25 cellular contexts compared by ENCODE assay signal in genomic region chr22:20150381-20151275, GRCh38. TPM values are rescaled to one million over a fixed set of nuclear protein-coding genes. Genes with fewer than 3 reads are reported as not detected.
"Had no signal": no experiment of that assay in that cellular context is flagged by ENCODE, and none has a peak within 500 bp of the region (broad histone marks: within the 10 kb centered on the region; RNA-seq: fewer than 3 reads in every experiment).

Gene CCDC188 (minus strand): TSS chr22:20151055. CDS start chr22:20150986, 69 bp downstream.

- H3K4me1 Mint-ChIP-seq: activated CD8-positive, alpha-beta memory T cell treated with anti-CD3 and anti-CD28 coated beads, Interleukin-2, amount 10 ng/mL, durations not matched to agents 7 days and 5 days; endodermal cell; naive thymus-derived CD4-positive, alpha-beta T cell had no signal

- DNase-seq: activated CD4-positive, alpha-beta T cell treated with anti-CD3 and anti-CD28 coated beads for 1 hour; activated CD4-positive, alpha-beta T cell treated with anti-CD3 and anti-CD28 coated beads, Interleukin-2, amount 50 U/mL, for 1 hour; activated CD8-positive, alpha-beta memory T cell treated with anti-CD3 and anti-CD28 coated beads, Interleukin-2, amount 10 ng/mL, durations not matched to agents 7 days and 5 days; activated CD8-positive, alpha-beta T cell treated with anti-CD3 and anti-CD28 coated beads for 36 hours; activated effector memory CD4-positive, alpha-beta T cell treated with Interleukin-2 at 50 U/mL for 16 hours; activated naive CD4-positive, alpha-beta T cell treated with Interleukin-2 at 50 U/mL for 16 hours; activated T-cell treated with anti-CD3 and anti-CD28 coated beads, Interleukin-2, amount 50 U/mL, for 72 hours; brain microvascular endothelial cell; cortex of kidney; endodermal cell; foreskin keratinocyte; heart right ventricle; midbrain; naive thymus-derived CD4-positive, alpha-beta T cell; retina; small intestine; stimulated activated CD4-positive, alpha-beta T cell treated with anti-CD3 and anti-CD28 coated beads, Interleukin-4, amount 100 ng/mL, for 24 hours; T-helper 2 cell; transverse colon had no signal

- H3K4me3 ChIP-seq: ascending aorta, esophagus muscularis mucosa, heart right ventricle, transverse colon had no signal

- H3K4me3 Mint-ChIP-seq: activated CD8-positive, alpha-beta memory T cell treated with anti-CD3 and anti-CD28 coated beads, Interleukin-2, amount 10 ng/mL, durations not matched to agents 7 days and 5 days; activated CD8-positive, alpha-beta T cell treated with anti-CD3 and anti-CD28 coated beads for 36 hours; activated naive CD8-positive, alpha-beta T cell; activated T-cell treated with anti-CD3 and anti-CD28 coated beads, Interleukin-2, amount 50 U/mL, for 72 hours; endodermal cell; naive thymus-derived CD4-positive, alpha-beta T cell; stimulated activated memory B cell treated with anti-CD40 and anti-IgM and Interleukin-4, amounts not matched to agents 10 μg/mL and 1 μg/mL and 100 μg/mL, for 72 hours; WTC11 had no signal

- H3K27ac ChIP-seq: ascending aorta, brain microvascular endothelial cell, esophagus muscularis mucosa, foreskin keratinocyte, heart right ventricle, transverse colon had no signal

- H3K4me1 ChIP-seq: ascending aorta, foreskin keratinocyte had no signal

- ATAC-seq: activated CD8-positive, alpha-beta memory T cell treated with anti-CD3 and anti-CD28 coated beads, Interleukin-2, amount 10 ng/mL, durations not matched to agents 7 days and 5 days; activated CD8-positive, alpha-beta T cell treated with anti-CD3 and anti-CD28 coated beads for 36 hours; activated T-cell treated with anti-CD3 and anti-CD28 coated beads, Interleukin-2, amount 50 U/mL, for 72 hours; foreskin keratinocyte; naive thymus-derived CD4-positive, alpha-beta T cell; sciatic nerve; stimulated activated memory B cell treated with anti-CD40 and anti-IgM and Interleukin-4, amounts not matched to agents 10 μg/mL and 1 μg/mL and 100 μg/mL, for 72 hours; WTC11 had no signal

- H3K9me3 ChIP-seq: ascending aorta, esophagus muscularis mucosa, heart right ventricle, transverse colon had no signal

- H3K27me3 Mint-ChIP-seq: activated CD8-positive, alpha-beta memory T cell treated with anti-CD3 and anti-CD28 coated beads, Interleukin-2, amount 10 ng/mL, durations not matched to agents 7 days and 5 days; activated CD8-positive, alpha-beta T cell treated with anti-CD3 and anti-CD28 coated beads for 36 hours; activated naive CD8-positive, alpha-beta T cell had no signal

- H3K9me3 Mint-ChIP-seq: activated CD8-positive, alpha-beta T cell treated with anti-CD3 and anti-CD28 coated beads for 36 hours; activated T-cell treated with anti-CD3 and anti-CD28 coated beads, Interleukin-2, amount 50 U/mL, for 72 hours; endodermal cell; naive thymus-derived CD4-positive, alpha-beta T cell; stimulated activated memory B cell treated with anti-CD40 and anti-IgM and Interleukin-4, amounts not matched to agents 10 μg/mL and 1 μg/mL and 100 μg/mL, for 72 hours; WTC11 had no signal

- H3K27me3 ChIP-seq: brain microvascular endothelial cell, foreskin keratinocyte had no signal

- H3K36me3 ChIP-seq: brain microvascular endothelial cell, transverse colon had no signal

- H3K27ac Mint-ChIP-seq: activated CD8-positive, alpha-beta memory T cell treated with anti-CD3 and anti-CD28 coated beads, Interleukin-2, amount 10 ng/mL, durations not matched to agents 7 days and 5 days; activated CD8-positive, alpha-beta T cell treated with anti-CD3 and anti-CD28 coated beads for 36 hours; activated naive CD8-positive, alpha-beta T cell; activated T-cell treated with anti-CD3 and anti-CD28 coated beads, Interleukin-2, amount 50 U/mL, for 72 hours; endodermal cell; stimulated activated memory B cell treated with anti-CD40 and anti-IgM and Interleukin-4, amounts not matched to agents 10 μg/mL and 1 μg/mL and 100 μg/mL, for 72 hours; WTC11 had no signal

- H3K36me3 Mint-ChIP-seq: activated CD8-positive, alpha-beta memory T cell treated with anti-CD3 and anti-CD28 coated beads, Interleukin-2, amount 10 ng/mL, durations not matched to agents 7 days and 5 days; activated naive CD8-positive, alpha-beta T cell; naive thymus-derived CD4-positive, alpha-beta T cell; WTC11 had no signal

RNA-seq across cellular contexts. Expression of gene CCDC188, which starts in this region (rescaled TPM):
- total RNA-seq: activated CD8-positive, alpha-beta memory T cell treated with anti-CD3 and anti-CD28 coated beads, Interleukin-2, amount 10 ng/mL, durations not matched to agents 7 days and 5 days; activated CD8-positive, alpha-beta T cell treated with anti-CD3 and anti-CD28 coated beads for 36 hours; activated T-cell treated with anti-CD3 and anti-CD28 coated beads, Interleukin-2, amount 50 U/mL, for 72 hours; ascending aorta; endodermal cell; foreskin keratinocyte; naive thymus-derived CD4-positive, alpha-beta T cell; WTC11 had no signal
